ENCODE assay signal across 12 cellular contexts in genomic region chr11:64607381-64608259, GRCh38. TPM values are rescaled to one million over a fixed set of nuclear protein-coding genes. Genes with fewer than 3 reads are reported as not detected.
DNase-seq lines count a peak whose midpoint lies in the region; ATAC-seq, FAIRE-seq and TF ChIP-seq lines count a peak whose summit lies in the region.
"Had no signal": no experiment of that assay in that cellular context is flagged by ENCODE, and none has a peak within 500 bp of the region (broad histone marks: within the 10 kb centered on the region; RNA-seq: fewer than 3 reads in every experiment).

No MANE protein-coding gene starts in this region.

- no peak overlapping the region for H2AFZ ChIP-seq in osteoblast (ENCODE audit: low read length)

- no peaks in the 10 kb centered on the region for H3K79me2 ChIP-seq in osteoblast (ENCODE audit: insufficient read depth, low read length)

- peak overlapping the region; percentile 37; the same call in 1 of the 2 replicates for H3K27ac ChIP-seq in VCaP
- no peak overlapping the region for H3K27ac ChIP-seq in osteoblast (ENCODE audit: low read depth, low read length)
- H3K27ac ChIP-seq: Peyer's patch had no signal

- CTCF ChIA-PET in AG04449 (lab: Yijun Ruan, JAX), result interaction anchor here (1.0 kb wide), 1 partner anchor 158 kb away, joined by 3 read pairs; no protein-coding TSS in a partner anchor

- peaks cover 18% of the 10 kb centered on the region for H4K20me1 ChIP-seq in osteoblast (ENCODE audit: insufficient read depth, low read length)

- no peaks in the 10 kb centered on the region for H3K36me3 ChIP-seq in osteoblast (ENCODE audit: insufficient read depth, low read length)
- H3K36me3 ChIP-seq: Peyer's patch had no signal

- H3K4me1 ChIP-seq in osteoblast (ENCODE audit: insufficient read depth, low read length), result peaks cover 14% of the 10 kb centered on the region
- H3K4me1 ChIP-seq: Peyer's patch had no signal

- TF ChIP-seq CTCF in AG04449 (IDR thresholded peaks at IDR 0.05; ENCODE audit: insufficient read depth, low read length, missing control alignments) (no peak), VCaP (conservative IDR thresholded peaks at IDR 0.05) (no peak; the same call in 1 of the 2 replicates), osteoblast (IDR thresholded peaks at IDR 0.05; ENCODE audit: extremely low read depth, low read depth, low read length) (no peak)

- H3K4me3 ChIP-seq in AG04449 (ENCODE audit: low read depth, low read length), result peak overlapping the region; percentile 20
- peak overlapping the region; percentile 25 for H3K4me3 ChIP-seq in osteoblast (ENCODE audit: insufficient read depth, low read length)

- POLR2A ChIA-PET in AG04449 (lab: Yijun Ruan, JAX), result no interaction called here

- ATAC-seq in HG03469 (IDR thresholded peaks at IDR 0.05; ENCODE audit: unreplicated experiment) (no peak), GM21529 (IDR thresholded peaks at IDR 0.05; ENCODE audit: unreplicated experiment) (no peak)
- ATAC-seq: activated T-helper 17 cell treated with anti-CD3 and anti-CD28 coated beads, Interleukin-2, amount 50 U/mL, for 72 hours had no signal

- peak overlapping the region; percentile 60 for H3K4me2 ChIP-seq in osteoblast (ENCODE audit: insufficient read depth, low read length)

- FAIRE-seq in frontal cortex (lab: Jason Lieb, UNC), result no peak

- H3K27me3 ChIP-seq in osteoblast (ENCODE audit: insufficient read depth, low read length), result no peaks in the 10 kb centered on the region
- H3K27me3 ChIP-seq: Peyer's patch had no signal

- H3K9me3 ChIP-seq in osteoblast (ENCODE audit: low read depth, low read length), result no peaks in the 10 kb centered on the region
- H3K9me3 ChIP-seq: Peyer's patch had no signal

- DNase-seq in AG04449 (ENCODE audit: low read depth, low spot score) (no peak), frontal cortex (ENCODE audit: low spot score in 2 of 2) (peak; percentile 59 to 62), osteoblast (ENCODE audit: insufficient read length, low spot score, missing footprints) (peak; percentile 96), OCI-M2 (lab: John Stamatoyannopoulos, UW; ENCODE audit: unreplicated experiment) (no peak), NOMO-1 treated with DMSO at 0.1 percent for 48 hours (lab: John Stamatoyannopoulos, UW; ENCODE audit: unreplicated experiment) (no peak)
- DNase-seq: NCI-H1436, Peyer's patch had no signal

RNA-seq across cellular contexts. Expression of gene SLC22A12, which starts 16.6 kb away (rescaled TPM):
- not detected for total RNA-seq in frontal cortex
- not detected in 2 replicates for total RNA-seq in osteoblast
- total RNA-seq: activated T-helper 17 cell treated with anti-CD3 and anti-CD28 coated beads, Interleukin-2, amount 50 U/mL, for 72 hours; B cell; Peyer's patch had no signal

RNA-seq across cellular contexts. Expression of gene SLC22A11, which starts 51.9 kb away (rescaled TPM):
- total RNA-seq in frontal cortex, result not detected
- total RNA-seq in osteoblast, result not detected in 2 replicates
- total RNA-seq: activated T-helper 17 cell treated with anti-CD3 and anti-CD28 coated beads, Interleukin-2, amount 50 U/mL, for 72 hours; B cell; Peyer's patch had no signal

Comparison
In these comparisons a context has a peak if more than half of its experiments do, and no peak if none do; other contexts are left out.
1. DNase-seq: peak in frontal cortex (2 of 2) and osteoblast (single experiment); none in AG04449 (single experiment), OCI-M2 (single experiment) and NOMO-1 treated with DMSO at 0.1 percent for 48 hours (single experiment).